In the genomic region with DNA sequence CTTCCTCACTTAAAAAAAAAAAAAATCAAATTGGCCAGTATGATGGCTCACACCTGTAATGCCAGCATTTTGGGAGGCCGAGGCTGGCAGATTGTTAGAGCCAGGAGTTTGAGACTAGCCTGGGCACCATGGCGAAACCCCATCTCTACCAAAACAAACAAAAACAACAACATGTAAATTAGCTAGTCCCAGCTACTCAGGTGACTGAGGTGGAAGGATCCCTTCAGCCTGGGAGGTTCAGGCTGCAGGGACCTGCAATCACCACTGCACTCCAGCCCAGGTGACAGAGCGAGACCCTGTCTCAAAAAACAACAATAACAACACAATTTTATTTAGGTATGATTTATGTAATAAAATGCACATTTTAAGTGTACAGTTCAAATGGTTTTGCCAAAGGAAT, we compare ENCODE assay signal across 26 cellular contexts. TPM values are rescaled to one million over a fixed set of nuclear protein-coding genes. Genes with fewer than 3 reads are reported as not detected.
"Had no signal": no experiment of that assay in that cellular context is flagged by ENCODE, and none has a peak within 500 bp of the region (broad histone marks: within the 10 kb centered on the region; RNA-seq: fewer than 3 reads in every experiment).

No MANE protein-coding gene starts in this region.

- H3K4me3 Mint-ChIP-seq: naive thymus-derived CD4-positive, alpha-beta T cell; natural killer cell treated with Interleukin-12 subunit alpha and Interleukin-12 subunit beta and Interleukin-15 and Interleukin-18, amount 100 ng/mL, for 72 hours; stimulated activated effector memory CD8-positive, alpha-beta T cell treated with anti-CD3 and anti-CD28 coated beads, Interleukin-12 subunit alpha, Interleukin-12 subunit beta, amount 100 ng/mL, for 72 hours; stimulated activated naive CD8-positive, alpha-beta T cell treated with anti-CD3 and anti-CD28 coated beads, Interleukin-15, Interleukin-2, amounts not matched to agents 100 ng/mL and 50 ng/mL, for 24 hours; type B pancreatic cell had no signal

- ATAC-seq: mucosa of descending colon; naive thymus-derived CD4-positive, alpha-beta T cell; natural killer cell treated with Interleukin-12 subunit alpha and Interleukin-12 subunit beta and Interleukin-15 and Interleukin-18, amount 100 ng/mL, for 72 hours; pancreas; right cardiac atrium; sciatic nerve; stimulated activated effector memory CD8-positive, alpha-beta T cell treated with anti-CD3 and anti-CD28 coated beads, Interleukin-12 subunit alpha, Interleukin-12 subunit beta, amount 100 ng/mL, for 72 hours had no signal

- H3K36me3 Mint-ChIP-seq: naive thymus-derived CD4-positive, alpha-beta T cell; natural killer cell treated with Interleukin-12 subunit alpha and Interleukin-12 subunit beta and Interleukin-15 and Interleukin-18, amount 100 ng/mL, for 72 hours; stimulated activated effector memory CD8-positive, alpha-beta T cell treated with anti-CD3 and anti-CD28 coated beads, Interleukin-12 subunit alpha, Interleukin-12 subunit beta, amount 100 ng/mL, for 72 hours; type B pancreatic cell had no signal

- H3K27ac ChIP-seq: left ventricle myocardium inferior, pancreas, prostate gland, skin epidermis, tibial nerve, uterus had no signal

- DNase-seq: hypothalamus; islet precursor cell; left ventricle myocardium inferior; midbrain; mucosa of descending colon; naive thymus-derived CD4-positive, alpha-beta T cell; nucleus accumbens; pancreas; posterior cingulate gyrus; retina; stimulated activated CD4-positive, alpha-beta T cell treated with anti-CD3 and anti-CD28 coated beads, Interleukin-12 subunit alpha, Interleukin-12 subunit beta, amount 100 ng/mL, for 4 hours; stimulated activated CD4-positive, alpha-beta T cell treated with anti-CD3 and anti-CD28 coated beads, Interleukin-15, amount 100 ng/mL, for 24 hours; stimulated activated CD4-positive, alpha-beta T cell treated with anti-CD3 and anti-CD28 coated beads, Interleukin-2, amount 100 ng/mL, for 24 hours; stimulated activated CD4-positive, alpha-beta T cell treated with anti-CD3 and anti-CD28 coated beads, Interleukin-4, amount 100 ng/mL, for 1 hour; stimulated activated naive CD4-positive, alpha-beta T cell; uterus had no signal

- H3K4me3 ChIP-seq: left ventricle myocardium inferior, lung, mucosa of descending colon, pancreas, prostate gland, skin epidermis, tibial nerve, uterus had no signal

- H3K27me3 ChIP-seq: pancreas had no signal

- H3K36me3 ChIP-seq: left ventricle myocardium inferior, pancreas, prostate gland, tibial nerve, uterus had no signal

- H3K9me3 ChIP-seq: left ventricle myocardium inferior, mucosa of descending colon, pancreas, prostate gland, tibial nerve, uterus had no signal

- H3K4me1 ChIP-seq: prostate gland, uterus had no signal

- H3K27ac Mint-ChIP-seq: naive thymus-derived CD4-positive, alpha-beta T cell; natural killer cell treated with Interleukin-12 subunit alpha and Interleukin-12 subunit beta and Interleukin-15 and Interleukin-18, amount 100 ng/mL, for 72 hours; stimulated activated effector memory CD8-positive, alpha-beta T cell treated with anti-CD3 and anti-CD28 coated beads, Interleukin-12 subunit alpha, Interleukin-12 subunit beta, amount 100 ng/mL, for 72 hours; stimulated activated naive CD8-positive, alpha-beta T cell treated with anti-CD3 and anti-CD28 coated beads, Interleukin-15, Interleukin-2, amounts not matched to agents 100 ng/mL and 50 ng/mL, for 24 hours; type B pancreatic cell had no signal

- FAIRE-seq: pancreas had no signal

- H3K9me3 Mint-ChIP-seq: natural killer cell treated with Interleukin-12 subunit alpha and Interleukin-12 subunit beta and Interleukin-15 and Interleukin-18, amount 100 ng/mL, for 72 hours; stimulated activated effector memory CD8-positive, alpha-beta T cell treated with anti-CD3 and anti-CD28 coated beads, Interleukin-12 subunit alpha, Interleukin-12 subunit beta, amount 100 ng/mL, for 72 hours; stimulated activated naive CD8-positive, alpha-beta T cell treated with anti-CD3 and anti-CD28 coated beads, Interleukin-15, Interleukin-2, amounts not matched to agents 100 ng/mL and 50 ng/mL, for 24 hours; type B pancreatic cell had no signal

RNA-seq across cellular contexts. Expression of gene EPOP, which starts 6.3 kb away (rescaled TPM):
- polyA plus RNA-seq: naive thymus-derived CD4-positive, alpha-beta T cell had no signal
